In the genomic region with DNA sequence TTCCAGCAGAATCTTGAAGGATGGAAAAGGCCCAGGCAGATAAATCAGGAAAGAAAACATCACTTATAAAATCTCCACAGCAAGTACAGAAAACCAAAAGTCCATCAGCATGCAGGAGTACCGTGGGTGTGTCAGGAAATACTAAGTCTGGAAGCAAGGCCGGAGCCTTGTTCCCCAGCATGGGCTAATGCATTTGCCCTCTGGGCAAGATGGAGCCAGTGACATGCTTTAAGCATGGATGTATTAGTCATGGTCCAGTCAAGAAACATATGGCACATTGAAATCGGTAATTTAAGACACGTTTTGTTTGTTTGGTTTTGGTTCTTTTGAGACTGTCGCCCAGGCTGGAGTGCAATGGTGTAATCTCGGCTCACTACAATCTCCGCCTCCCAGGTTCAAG, we compare ENCODE assay signal across 17 cellular contexts.
DNase-seq lines count a peak whose midpoint lies in the region; ATAC-seq, FAIRE-seq and TF ChIP-seq lines count a peak whose summit lies in the region.
"Had no signal": no experiment of that assay in that cellular context is flagged by ENCODE, and none has a peak within 500 bp of the region (broad histone marks: within the 10 kb centered on the region; RNA-seq: fewer than 3 reads in every experiment).

No MANE protein-coding gene starts in this region.

- H3K4me3 Mint-ChIP-seq in activated T-cell treated with anti-CD3 and anti-CD28 coated beads, Interleukin-2, amount 50 U/mL, for 24 hours, result no peak overlapping the region
- H3K4me3 Mint-ChIP-seq: CD4-positive, alpha-beta memory T cell had no signal

- H3K27ac ChIP-seq in psoas muscle, result no peak overlapping the region
- H3K27ac ChIP-seq: Peyer's patch had no signal

- peaks cover 94% of the 10 kb centered on the region for H3K4me1 Mint-ChIP-seq in activated T-cell treated with anti-CD3 and anti-CD28 coated beads, Interleukin-2, amount 50 U/mL, for 24 hours (ENCODE audit: low read depth)

- H3K27ac Mint-ChIP-seq in activated T-cell treated with anti-CD3 and anti-CD28 coated beads, Interleukin-2, amount 50 U/mL, for 24 hours, result peak overlapping the region; percentile 90

- H3K9me3 Mint-ChIP-seq in activated T-cell treated with anti-CD3 and anti-CD28 coated beads, Interleukin-2, amount 50 U/mL, for 24 hours, result peaks cover 30% of the 10 kb centered on the region
- H3K9me3 Mint-ChIP-seq: CD4-positive, alpha-beta memory T cell had no signal

- 77 to 84% (median 80%) methylated on average over 7 of the region's 7 CpGs for WGBS in psoas muscle, 3 donors

- H3K36me3 Mint-ChIP-seq in activated T-cell treated with anti-CD3 and anti-CD28 coated beads, Interleukin-2, amount 50 U/mL, for 24 hours (ENCODE audit: low read depth), result peaks cover 34% of the 10 kb centered on the region
- H3K36me3 Mint-ChIP-seq: CD4-positive, alpha-beta memory T cell had no signal

- TF ChIP-seq CTCF in bronchial epithelial cell (IDR thresholded peaks at IDR 0.05; ENCODE audit: insufficient read depth, low read length, severe bottlenecking) (no peak), psoas muscle (IDR thresholded peaks at IDR 0.05) (no peak)

- H3K4me3 ChIP-seq in bronchial epithelial cell (ENCODE audit: low read depth, low read length) (no peak overlapping the region), psoas muscle (no peak overlapping the region)
- H3K4me3 ChIP-seq: Peyer's patch had no signal

- FAIRE-seq in bronchial epithelial cell (lab: Jason Lieb, UNC) (no peak), GM19239 (lab: Jason Lieb, UNC) (no peak)
- FAIRE-seq: H1 had no signal

- no peaks in the 10 kb centered on the region for H3K27me3 Mint-ChIP-seq in activated T-cell treated with anti-CD3 and anti-CD28 coated beads, Interleukin-2, amount 50 U/mL, for 24 hours

- H3K4me1 ChIP-seq in psoas muscle, result no peaks in the 10 kb centered on the region
- H3K4me1 ChIP-seq: Peyer's patch had no signal

- intact Hi-C loops in psoas muscle (cut with DNase I), result no loop called here

- no peak for ATAC-seq in psoas muscle

- DNase-seq in activated T-cell treated with anti-CD3 and anti-CD28 coated beads, Interleukin-2, amount 50 U/mL, for 24 hours, result no peak
- DNase-seq in activated T-cell treated with anti-CD3 and anti-CD28 coated beads for 4 hours (no peak), M059J (ENCODE audit: low read depth) (peak; percentile 47), bronchial epithelial cell (ENCODE audit: low read depth) (peak; percentile 58), GM19239 (ENCODE audit: insufficient read length, low spot score) (no peak), psoas muscle (no peak), globus pallidus (ENCODE audit: low spot score) (no peak)
- peak; percentile 25 for DNase-seq in stimulated activated CD8-positive, alpha-beta memory T cell treated with anti-CD3 and anti-CD28 coated beads, Interleukin-4, amount 100 ng/mL, for 48 hours
- DNase-seq: CD4-positive, alpha-beta memory T cell; DMS79 treated with DMSO at 0.1 percent for 48 hours; KBM-7; NCI-H1092 treated with DMSO at 0.1 percent for 48 hours; NCI-H187; NCI-H2171 treated with DMSO at 0.1 percent for 48 hours; Peyer's patch; SHP77 had no signal

- H3K9me3 ChIP-seq in psoas muscle, result no peaks in the 10 kb centered on the region
- H3K9me3 ChIP-seq: Peyer's patch had no signal

- no peaks in the 10 kb centered on the region for H3K36me3 ChIP-seq in bronchial epithelial cell (ENCODE audit: control insufficient read depth, insufficient read depth, low read length)
- no peaks in the 10 kb centered on the region for H3K36me3 ChIP-seq in psoas muscle (ENCODE audit: insufficient read depth in 1 of 2, low read depth in 1 of 2)
- H3K36me3 ChIP-seq: Peyer's patch had no signal

- no peaks in the 10 kb centered on the region for H3K27me3 ChIP-seq in bronchial epithelial cell (ENCODE audit: control insufficient read depth, insufficient read depth, low read length)
- no peaks in the 10 kb centered on the region for H3K27me3 ChIP-seq in psoas muscle (ENCODE audit: insufficient read depth in 3 of 3, low read length in 2 of 3)
- H3K27me3 ChIP-seq: Peyer's patch had no signal

Comparison
In these comparisons a context has a peak if more than half of its experiments do, and no peak if none do; other contexts are left out.
1. DNase-seq: peak in M059J (single experiment), bronchial epithelial cell (single experiment) and stimulated activated CD8-positive, alpha-beta memory T cell treated with anti-CD3 and anti-CD28 coated beads, Interleukin-4, amount 100 ng/mL, for 48 hours (single experiment); none in activated T-cell treated with anti-CD3 and anti-CD28 coated beads, Interleukin-2, amount 50 U/mL, for 24 hours (single experiment), activated T-cell treated with anti-CD3 and anti-CD28 coated beads for 4 hours (single experiment), GM19239 (single experiment), psoas muscle (0 of 2) and globus pallidus (single experiment).